ENCODE assay signal across 18 cellular contexts in the genomic region with DNA sequence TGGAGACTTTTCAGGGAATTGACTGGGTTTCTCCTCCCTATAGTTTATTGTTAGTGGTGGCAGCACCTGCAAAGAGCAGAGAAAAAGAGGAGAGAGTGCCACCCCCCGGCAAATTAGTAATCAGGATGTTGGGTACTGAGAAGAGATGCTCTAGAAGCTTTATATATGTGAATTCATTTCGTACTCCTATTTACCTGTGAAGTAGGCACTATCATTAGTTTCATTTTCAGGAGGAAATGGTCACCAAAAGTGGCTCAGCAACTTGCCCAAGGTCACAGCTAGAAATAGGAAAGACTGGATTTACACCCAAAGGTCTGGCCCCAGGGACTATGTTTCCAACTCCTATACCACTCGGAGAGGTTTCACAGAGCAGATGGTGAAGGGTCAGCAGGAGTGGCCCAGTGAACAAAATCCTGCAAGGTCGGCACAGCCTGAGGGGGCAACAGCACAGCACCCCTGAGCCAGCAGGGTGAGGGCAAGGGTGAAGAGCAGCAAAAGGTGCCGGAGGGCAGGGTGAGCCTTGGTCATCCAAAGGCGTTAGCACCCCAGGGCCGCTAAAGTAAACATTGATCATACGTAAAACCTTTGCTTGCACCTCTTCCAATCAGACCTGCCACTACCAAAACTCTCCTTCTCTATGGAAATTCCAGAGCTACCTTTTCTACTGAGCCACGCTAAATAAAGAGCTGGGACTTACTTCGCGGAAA. TPM values are rescaled to one million over a fixed set of nuclear protein-coding genes. Genes with fewer than 3 reads are reported as not detected.
DNase-seq lines count a peak whose midpoint lies in the region; ATAC-seq and TF ChIP-seq lines count a peak whose summit lies in the region.
"Had no signal": no experiment of that assay in that cellular context is flagged by ENCODE, and none has a peak within 500 bp of the region (broad histone marks: within the 10 kb centered on the region; RNA-seq: fewer than 3 reads in every experiment).

No MANE protein-coding gene starts in this region.

- no peaks in the 10 kb centered on the region for H3K27me3 Mint-ChIP-seq in activated naive CD4-positive, alpha-beta T cell treated with anti-CD3 and anti-CD28 coated beads, Interleukin-2, amount 50 U/mL, for 24 hours
- no peaks in the 10 kb centered on the region for H3K27me3 Mint-ChIP-seq in immature natural killer cell (ENCODE audit: low read depth in 3 of 3)

- H3K27ac ChIP-seq in Panc1 (ENCODE audit: low read length), result peak overlapping the region; percentile 68
- peak overlapping the region; percentile 50 for H3K27ac ChIP-seq in smooth muscle cell (ENCODE audit: low read depth)
- H3K27ac ChIP-seq: neutrophil, vagina had no signal

- H3K4me1 ChIP-seq in Panc1 (ENCODE audit: control insufficient read depth, insufficient read depth, low read length) (peaks cover 100% of the 10 kb centered on the region), smooth muscle cell (ENCODE audit: low read depth) (peaks cover 43% of the 10 kb centered on the region)

- H3K36me3 Mint-ChIP-seq in activated naive CD4-positive, alpha-beta T cell treated with anti-CD3 and anti-CD28 coated beads, Interleukin-2, amount 50 U/mL, for 24 hours, result peaks cover 4% of the 10 kb centered on the region
- no peaks in the 10 kb centered on the region for H3K36me3 Mint-ChIP-seq in immature natural killer cell

- H3K4me3 ChIP-seq in Panc1 (ENCODE audit: low read depth in 2 of 2, low read length in 2 of 2) (peak overlapping the region in 1 of 2 experiments; percentile 26; a peak in 2 of 4 replicates), smooth muscle cell (no peak overlapping the region)
- H3K4me3 ChIP-seq: GM23338, vagina had no signal

- H3K4me1 Mint-ChIP-seq in activated naive CD4-positive, alpha-beta T cell treated with anti-CD3 and anti-CD28 coated beads, Interleukin-2, amount 50 U/mL, for 24 hours, result peaks cover 85% of the 10 kb centered on the region
- H3K4me1 Mint-ChIP-seq in immature natural killer cell, result peaks cover 76 to 97% of the 10 kb centered on the region in 2 donors

- H3K27ac Mint-ChIP-seq in activated naive CD4-positive, alpha-beta T cell treated with anti-CD3 and anti-CD28 coated beads, Interleukin-2, amount 50 U/mL, for 24 hours, result no peak overlapping the region
- H3K27ac Mint-ChIP-seq in immature natural killer cell, result peak overlapping the region; percentile 2 to 79 (median 54)
- H3K27ac Mint-ChIP-seq: CD8-positive, alpha-beta T cell; GM23338 had no signal

- in situ Hi-C loops in Panc1 (cut with HindIII; ENCODE audit: low pct_unique_long_range_greater_than_20kb, low sequenced_read_pairs), result no loop called here

- 73% methylated on average over 11 of the region's 11 CpGs for WGBS in smooth muscle cell (ENCODE audit: low lambda C conversion rate)

- no peaks in the 10 kb centered on the region for H3K36me3 ChIP-seq in Panc1 (ENCODE audit: control insufficient read depth, insufficient read depth, low read length)
- H3K36me3 ChIP-seq in smooth muscle cell (ENCODE audit: low read depth), result no peaks in the 10 kb centered on the region
- H3K36me3 ChIP-seq: neutrophil, vagina had no signal

- TF ChIP-seq CTCF in Panc1 (IDR thresholded peaks at IDR 0.05), result peak; percentile 27; the same call in 1 of the 2 replicates
- TF ChIP-seq CTCF in smooth muscle cell (IDR thresholded peaks at IDR 0.05; ENCODE audit: borderline replicate concordance, insufficient read depth, poor library complexity, severe bottlenecking), result no peak

- H3K9me3 ChIP-seq in Panc1 (ENCODE audit: control insufficient read depth, insufficient read depth, low read depth, low read length) (no peaks in the 10 kb centered on the region), smooth muscle cell (replicated peaks; ENCODE audit: low read depth) (no peaks in the 10 kb centered on the region)
- H3K9me3 ChIP-seq: neutrophil, vagina had no signal

- H3K9ac ChIP-seq in smooth muscle cell (ENCODE audit: low read depth), result no peak overlapping the region

- CTCF ChIA-PET in Panc1 (lab: Charles Lee), result no interaction called here

- POLR2A ChIA-PET in Panc1 (lab: Charles Lee), result no interaction called here

- intact Hi-C loops in Panc1 (cut with micrococcal nuclease; ENCODE audit: unreplicated experiment), result no loop called here

- no peak overlapping the region for H3K4me2 ChIP-seq in smooth muscle cell
- H3K4me2 ChIP-seq: GM23338 had no signal

- no peak for DNase-seq in activated naive CD4-positive, alpha-beta T cell (lab: John Stamatoyannopoulos, UW)
- DNase-seq in Panc1 (ENCODE audit: low read depth, low spot score) (no peak), immature natural killer cell (no peak), smooth muscle cell (lab: John Stamatoyannopoulos, UW; ENCODE audit: unreplicated experiment) (no peak), NCI-H2171 (lab: John Stamatoyannopoulos, UW) (no peak), SIG-M5 (lab: John Stamatoyannopoulos, UW) (no peak)
- no peak for DNase-seq in activated CD4-positive, alpha-beta T cell treated with anti-CD3 and anti-CD28 coated beads, Interleukin-2, amount 50 U/mL, for 4 hours
- DNase-seq: activated CD4-positive, CD25-positive, alpha-beta regulatory T cell; activated T-cell treated with anti-CD3 and anti-CD28 coated beads for 4 hours; CD8-positive, alpha-beta T cell; hippocampal formation; NCI-H1105 treated with DMSO at 0.1 percent for 48 hours; NCI-H526; stimulated activated naive CD4-positive, alpha-beta T cell had no signal

- peaks cover 20% of the 10 kb centered on the region for H3F3A ChIP-seq in smooth muscle cell (ENCODE audit: low read depth)

- H3K4me3 Mint-ChIP-seq in activated naive CD4-positive, alpha-beta T cell treated with anti-CD3 and anti-CD28 coated beads, Interleukin-2, amount 50 U/mL, for 24 hours, result peak overlapping the region; percentile 12
- peak overlapping the region in 1 of 5 donors; percentile 3 for H3K4me3 Mint-ChIP-seq in immature natural killer cell
- H3K4me3 Mint-ChIP-seq: CD8-positive, alpha-beta T cell; GM23338 had no signal

- peaks cover 100% of the 10 kb centered on the region for H3K79me2 ChIP-seq in smooth muscle cell (ENCODE audit: low read depth)

- ATAC-seq in Panc1, result peak; percentile 74
- ATAC-seq: CD8-positive, alpha-beta T cell; GM23338 had no signal

- no peak overlapping the region for H2AFZ ChIP-seq in smooth muscle cell (ENCODE audit: low read depth)
- H2AFZ ChIP-seq: GM23338 had no signal

- BruUV-seq in Panc1 (replicated peaks; lab: Mats Ljungman, UMichigan), result no TSS peak

- H3K27me3 ChIP-seq in Panc1 (ENCODE audit: control insufficient read depth, insufficient read depth, low read length) (no peaks in the 10 kb centered on the region), smooth muscle cell (ENCODE audit: low read depth) (no peaks in the 10 kb centered on the region)
- H3K27me3 ChIP-seq: neutrophil, vagina had no signal

- peaks cover 100% of the 10 kb centered on the region for H4K20me1 ChIP-seq in smooth muscle cell (ENCODE audit: low read depth)

- no peaks in the 10 kb centered on the region for H3K9me3 Mint-ChIP-seq in activated naive CD4-positive, alpha-beta T cell treated with anti-CD3 and anti-CD28 coated beads, Interleukin-2, amount 50 U/mL, for 24 hours
- H3K9me3 Mint-ChIP-seq in immature natural killer cell, result no peaks in the 10 kb centered on the region
- H3K9me3 Mint-ChIP-seq: CD8-positive, alpha-beta T cell; GM23338 had no signal

RNA-seq across cellular contexts. Expression of gene VGLL4, which starts 23.6 kb away (rescaled TPM):
- total RNA-seq in Panc1 (2021; ENCODE audit: unreplicated experiment), result 66.0 TPM
- 61.2 TPM for polyA plus RNA-seq in Panc1 (2012; ENCODE audit: insufficient read length)
- 10 to 100 TPM; 11.9 to 44.4 (median 25.6) TPM for polyA plus RNA-seq in immature natural killer cell
- total RNA-seq in smooth muscle cell, result 109 and 149 TPM in 2 replicates
- 64.3 and 72.0 TPM in 2 replicates for polyA plus RNA-seq in smooth muscle cell
